ENCODE assay signal across 2 cellular contexts in the genomic region with DNA sequence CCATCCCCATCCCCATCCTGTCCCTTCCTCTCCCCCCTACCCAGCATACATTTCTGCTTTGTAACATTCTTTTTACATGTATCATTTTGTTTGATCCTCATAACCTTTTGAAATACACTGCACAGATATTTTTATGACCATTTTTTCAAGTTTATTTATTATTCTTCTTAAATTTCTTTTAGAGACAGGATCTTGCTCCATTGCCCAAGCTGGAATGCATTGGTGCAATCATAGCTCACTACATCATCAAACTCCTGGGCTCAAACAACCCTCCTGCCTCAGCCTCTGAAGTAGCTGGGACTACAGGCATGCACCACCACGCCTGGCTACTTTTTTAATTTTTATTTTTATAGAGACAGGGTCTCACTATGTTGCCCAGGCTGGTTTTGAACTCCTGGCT.
A peak's percentile ranks its signal among the peaks of the same experiment; 100 is the strongest.
TF ChIP-seq lines count a peak whose summit lies in the region.

No MANE protein-coding gene starts in this region.

TF ChIP-seq in IMR-90, 13 proteins besides CTCF, POLR2A, EP300 and RAD21:
- peak; percentile 58 for TF ChIP-seq CEBPB (IDR thresholded peaks at IDR 0.05; ENCODE audit: low read depth, low read length)
- no peak for TF ChIP-seq CHD1 (IDR thresholded peaks at IDR 0.05; ENCODE audit: low read depth, low read length)

TF ChIP-seq in H1, 55 proteins besides CTCF, POLR2A, EP300 and RAD21:
- TF ChIP-seq HDAC6 (IDR thresholded peaks at IDR 0.05; ENCODE audit: low read depth, low read length) (no peak), TCF12 (IDR thresholded peaks at IDR 0.05; ENCODE audit: low read depth, low read length) (no peak), MAFK (IDR thresholded peaks at IDR 0.05; ENCODE audit: low read depth, low read length) (no peak), FOSL1 (IDR thresholded peaks at IDR 0.05; ENCODE audit: insufficient read depth, low read depth, low read length) (no peak), RBBP5 (IDR thresholded peaks at IDR 0.05; ENCODE audit: borderline replicate concordance, low read depth, low read length) (no peak), GTF2F1 (IDR thresholded peaks at IDR 0.05; ENCODE audit: borderline replicate concordance, low read depth, low read length) (no peak)
